In the genomic region with DNA sequence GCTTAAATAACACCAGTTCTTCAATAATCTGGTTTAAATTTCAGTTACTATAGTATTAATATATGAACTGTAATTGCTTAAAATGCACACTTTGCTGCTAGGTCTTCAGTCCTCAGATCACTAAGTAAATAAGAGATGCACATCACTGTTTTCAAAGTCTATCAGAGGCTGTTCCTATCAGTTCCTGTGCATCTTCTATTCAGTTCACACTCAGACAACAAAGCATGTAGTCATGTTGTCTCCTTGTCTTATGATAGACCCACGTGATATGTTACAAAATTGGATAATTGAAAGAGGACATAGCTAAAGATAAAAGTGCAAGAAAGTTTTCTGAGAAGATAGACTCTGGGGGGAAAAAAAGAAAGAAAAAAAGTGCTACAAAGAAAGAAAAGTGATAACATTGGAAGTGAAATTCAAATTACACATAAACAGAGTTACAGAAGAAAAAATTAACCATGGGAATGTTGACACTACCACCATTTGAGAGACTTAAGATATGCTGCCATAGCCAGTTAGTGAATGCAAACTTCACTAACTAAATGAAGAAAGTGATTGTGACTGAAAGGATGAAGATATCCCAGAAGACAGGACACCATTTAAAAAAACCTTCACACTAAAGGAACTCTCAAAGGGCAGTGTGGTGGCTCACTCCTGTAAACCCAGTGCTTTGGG, we compare ENCODE assay signal across 17 cellular contexts. TPM values are rescaled to one million over a fixed set of nuclear protein-coding genes. Genes with fewer than 3 reads are reported as not detected.
DNase-seq lines count a peak whose midpoint lies in the region; ATAC-seq and TF ChIP-seq lines count a peak whose summit lies in the region.
"Had no signal": no experiment of that assay in that cellular context is flagged by ENCODE, and none has a peak within 500 bp of the region (broad histone marks: within the 10 kb centered on the region; RNA-seq: fewer than 3 reads in every experiment).

No MANE protein-coding gene starts in this region.

- ATAC-seq in GM19452 (IDR thresholded peaks at IDR 0.05; ENCODE audit: unreplicated experiment) = no peak
- no peak for ATAC-seq in HG03378 (IDR thresholded peaks at IDR 0.05; ENCODE audit: unreplicated experiment)
- ATAC-seq: HCT116 had no signal

- no peak overlapping the region for H3K4me2 ChIP-seq in PC-9

- H3K27me3 ChIP-seq in PC-9 (ENCODE audit: insufficient read depth, low read depth) = no peaks in the 10 kb centered on the region

- POLR2A ChIA-PET in PC-9 (lab: Charles Lee; ENCODE audit: unreplicated experiment) = no interaction called here

- H3F3A ChIP-seq in PC-9 (ENCODE audit: insufficient read depth, low read depth) = no peaks in the 10 kb centered on the region

- no peak for TF ChIP-seq CTCF in PC-9 (conservative IDR thresholded peaks at IDR 0.05)

- H3K79me2 ChIP-seq in PC-9 (ENCODE audit: low read depth) = no peaks in the 10 kb centered on the region

- H3K9me3 ChIP-seq in PC-9 (ENCODE audit: insufficient read depth, low read depth) = peaks cover 3% of the 10 kb centered on the region

- no peaks in the 10 kb centered on the region for H3K4me1 ChIP-seq in PC-9 (replicated peaks; ENCODE audit: insufficient read depth)

- DNase-seq in NCI-H1105 treated with DMSO at 0.1 percent for 48 hours (lab: John Stamatoyannopoulos, UW) = peak; percentile 0
- DNase-seq in NCI-H1105 (lab: John Stamatoyannopoulos, UW) = no peak
- DNase-seq in COLO829 (ENCODE audit: low spot score) = peak; percentile 92
- DNase-seq in PC-9 = no peak
- DNase-seq in foreskin melanocyte = peak; percentile 81
- DNase-seq in NAMALWA (ENCODE audit: low spot score) = no peak
- DNase-seq: ACHN; C1 segment of cervical spinal cord; CD4-positive, alpha-beta T cell; DMS153; DMS79 treated with DMSO at 0.1 percent for 48 hours; EL; GM23248 had no signal

- H4K20me1 ChIP-seq in PC-9 (ENCODE audit: insufficient read depth) = no peaks in the 10 kb centered on the region

- H3K36me3 ChIP-seq in PC-9 (ENCODE audit: low read depth) = no peaks in the 10 kb centered on the region

- BruUV-seq in PC-9 (replicated peaks; lab: Mats Ljungman, UMichigan) = no TSS peak

- intact Hi-C loops in PC-9 (cut with micrococcal nuclease; ENCODE audit: unreplicated experiment) = no loop called here

- H2AFZ ChIP-seq in PC-9 = peak overlapping the region; percentile 42; the same call in 1 of the 2 replicates
- H2AFZ ChIP-seq: GM23248 had no signal

- H3K4me3 ChIP-seq in PC-9 = no peak overlapping the region
- H3K4me3 ChIP-seq: GM23248 had no signal

- CTCF ChIA-PET in PC-9 (lab: Charles Lee) = no interaction called here

- H3K27ac ChIP-seq in PC-9 = no peak overlapping the region
- H3K27ac ChIP-seq: 22Rv1, GM23248 had no signal

- H3K9me2 ChIP-seq in PC-9 (ENCODE audit: insufficient read depth) = no peaks in the 10 kb centered on the region

RNA-seq across cellular contexts. Expression of gene TSNAX, which starts 33.9 kb away (rescaled TPM):
- 23.5 and 32.1 TPM in 2 replicates for total RNA-seq in PC-9 (2021)

Comparison
In these comparisons a context has a peak if more than half of its experiments do, and no peak if none do; other contexts are left out.
1. DNase-seq: peak in NCI-H1105 treated with DMSO at 0.1 percent for 48 hours (single experiment), COLO829 (single experiment) and foreskin melanocyte (single experiment); none in NCI-H1105 (single experiment), PC-9 (0 of 2) and NAMALWA (single experiment).